ENCODE assay signal across 10 cellular contexts in the genomic region with DNA sequence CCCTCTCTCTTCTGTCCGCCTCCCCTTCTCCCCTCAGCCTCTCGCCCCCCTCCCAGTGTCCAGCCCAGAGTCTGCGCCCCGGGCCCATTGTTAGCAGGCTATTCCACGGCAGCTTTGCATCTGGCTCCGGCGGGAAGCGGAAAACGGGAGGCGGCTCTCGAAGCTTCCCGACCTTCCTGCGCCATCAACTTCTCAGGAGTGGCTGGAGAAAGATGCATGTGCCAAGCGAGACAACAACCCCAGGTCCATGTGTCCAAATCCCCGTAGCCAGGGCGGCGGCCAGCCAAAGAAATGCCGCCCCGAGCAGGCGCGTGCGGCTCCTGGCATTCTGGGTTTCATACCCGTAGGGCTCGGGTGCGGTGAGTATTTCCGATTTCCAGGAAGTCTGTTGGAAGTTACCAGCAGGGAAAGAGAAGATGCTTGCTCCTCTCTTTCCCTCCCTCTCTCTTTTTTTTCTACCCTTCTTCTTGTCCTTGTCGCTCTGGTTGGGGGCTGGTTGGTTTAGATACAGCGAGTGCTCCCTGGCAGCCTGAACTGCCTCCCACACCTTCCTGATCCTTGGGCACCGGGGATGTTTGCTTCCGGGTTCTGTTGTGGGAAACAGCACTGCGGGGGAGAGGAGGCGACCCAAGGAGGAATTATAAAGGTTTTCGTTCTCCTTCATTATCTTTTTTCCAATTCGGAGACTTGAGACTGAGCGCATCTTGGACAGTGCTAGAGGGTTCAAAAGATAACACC. TPM values are rescaled to one million over a fixed set of nuclear protein-coding genes. Genes with fewer than 3 reads are reported as not detected.
DNase-seq lines count a peak whose midpoint lies in the region; ATAC-seq and TF ChIP-seq lines count a peak whose summit lies in the region.
"Had no signal": no experiment of that assay in that cellular context is flagged by ENCODE, and none has a peak within 500 bp of the region (broad histone marks: within the 10 kb centered on the region; RNA-seq: fewer than 3 reads in every experiment).

No MANE protein-coding gene starts in this region.

- in situ Hi-C loops in Panc1 (cut with HindIII; ENCODE audit: low pct_unique_long_range_greater_than_20kb, low sequenced_read_pairs): no loop called here

- H3K9me3 Mint-ChIP-seq in immature natural killer cell: no peaks in the 10 kb centered on the region
- H3K9me3 Mint-ChIP-seq: activated T-helper 17 cell treated with anti-CD3 and anti-CD28 coated beads, Interleukin-2, amount 50 U/mL, for 72 hours had no signal

- WGBS in tibial nerve, 2 donors: 49 to 51% methylated on average over 35 of the region's 35 CpGs

- TF ChIP-seq CTCF in Panc1 (IDR thresholded peaks at IDR 0.05) (no peak), mucosa of descending colon (IDR thresholded peaks at IDR 0.05) (no peak), tibial nerve (IDR thresholded peaks at IDR 0.05) (no peak), PC-3 (conservative IDR thresholded peaks at IDR 0.05; ENCODE audit: low read depth, low read length) (no peak)

- intact Hi-C loops in Panc1 (cut with micrococcal nuclease; ENCODE audit: unreplicated experiment) (no loop called here), mucosa of descending colon (cut with DNase I, micrococcal nuclease) (no loop called here), PC-3 (cut with micrococcal nuclease) (no loop called here)

- H3K9ac ChIP-seq in duodenal mucosa (ENCODE audit: low read depth in 1 of 2, low read length in 2 of 2) (peak overlapping the region in 1 of 2 donors; percentile 40), PC-3 (ENCODE audit: low read length) (no peak overlapping the region)

- peaks cover 22 to 40% (median 37%) of the 10 kb centered on the region in 3 donors for H3K36me3 Mint-ChIP-seq in immature natural killer cell

- H2AFZ ChIP-seq in PC-3 (ENCODE audit: low read length): no peak overlapping the region

- H3K4me1 ChIP-seq in Panc1 (ENCODE audit: control insufficient read depth, insufficient read depth, low read length): peaks cover 72% of the 10 kb centered on the region
- peaks cover 5 to 19% of the 10 kb centered on the region in 2 donors for H3K4me1 ChIP-seq in duodenal mucosa (ENCODE audit: control insufficient read depth in 1 of 2, insufficient read depth in 2 of 2, low read length in 2 of 2)
- H3K4me1 ChIP-seq in mucosa of descending colon (ENCODE audit: low read depth): peaks cover 26% of the 10 kb centered on the region
- H3K4me1 ChIP-seq in tibial nerve: peaks cover 0 to 53% (median 2%) of the 10 kb centered on the region in 4 donors
- H3K4me1 ChIP-seq in PC-3 (ENCODE audit: insufficient read depth, low read length): peaks cover 11% of the 10 kb centered on the region

- H3K4me3 ChIP-seq in Panc1 (ENCODE audit: low read depth in 2 of 2, low read length in 2 of 2): peak overlapping the region; percentile 32 to 52
- H3K4me3 ChIP-seq in duodenal mucosa (ENCODE audit: low read depth in 1 of 2, low read length in 2 of 2): peak overlapping the region; percentile 36 to 40
- no peak overlapping the region for H3K4me3 ChIP-seq in mucosa of descending colon
- peak overlapping the region in 3 of 4 donors; percentile 10 to 28 (median 11) for H3K4me3 ChIP-seq in tibial nerve
- H3K4me3 ChIP-seq in PC-3 (ENCODE audit: low read length): no peak overlapping the region

- peak overlapping the region in 1 of 5 donors; percentile 41 for H3K4me3 Mint-ChIP-seq in immature natural killer cell

- POLR2A ChIA-PET in Panc1 (lab: Charles Lee) (interaction anchor here (0.6 kb wide), 1 partner anchor 145 kb away, joined by 3 read pairs; no protein-coding TSS in a partner anchor), PC-3 (lab: Charles Lee; ENCODE audit: unreplicated experiment) (no interaction called here)

- no TSS peak for BruUV-seq in Panc1 (replicated peaks; lab: Mats Ljungman, UMichigan)
- no TSS peak for BruUV-seq in PC-3 (replicated peaks; lab: Mats Ljungman, UMichigan)

- no peak for TF ChIP-seq EP300 in tibial nerve (IDR thresholded peaks at IDR 0.05)

- H3K4me2 ChIP-seq in PC-3 (ENCODE audit: low read length): no peak overlapping the region

- no peaks in the 10 kb centered on the region for H3K9me2 ChIP-seq in PC-3 (replicated peaks; ENCODE audit: low read length)

- no peak for DNase-seq in Panc1 (ENCODE audit: low read depth, low spot score)
- peak; percentile 59 to 72 (median 63) for DNase-seq in mucosa of descending colon
- no peak for DNase-seq in tibial nerve (ENCODE audit: low spot score in 2 of 2)
- DNase-seq in immature natural killer cell: no peak
- DNase-seq in PC-3: no peak
- no peak for DNase-seq in Ammon's horn (ENCODE audit: low spot score)
- DNase-seq: effector memory CD4-positive, alpha-beta T cell had no signal

- H4K20me1 ChIP-seq in PC-3 (ENCODE audit: low read length): no peaks in the 10 kb centered on the region

- no peak overlapping the region for H3K27ac Mint-ChIP-seq in immature natural killer cell
- H3K27ac Mint-ChIP-seq: activated T-helper 17 cell treated with anti-CD3 and anti-CD28 coated beads, Interleukin-2, amount 50 U/mL, for 72 hours had no signal

- peaks cover 15% of the 10 kb centered on the region for H3K79me2 ChIP-seq in PC-3 (ENCODE audit: low read length)

- H3K27me3 ChIP-seq in Panc1 (ENCODE audit: control insufficient read depth, insufficient read depth, low read length) (no peaks in the 10 kb centered on the region), duodenal mucosa (ENCODE audit: control insufficient read depth in 1 of 2, insufficient read depth in 2 of 2, low read length in 2 of 2) (peaks cover 52 to 65% of the 10 kb centered on the region in 2 donors), tibial nerve (peaks cover 0 to 79% of the 10 kb centered on the region in 2 donors), PC-3 (ENCODE audit: low read length) (no peaks in the 10 kb centered on the region)

- H3K4me1 Mint-ChIP-seq in immature natural killer cell: peaks cover 17 to 28% of the 10 kb centered on the region in 2 donors

- H3K9me3 ChIP-seq in Panc1 (ENCODE audit: control insufficient read depth, insufficient read depth, low read depth, low read length) (no peaks in the 10 kb centered on the region), duodenal mucosa (ENCODE audit: control insufficient read depth in 1 of 2, low read length in 2 of 2) (no peaks in the 10 kb centered on the region), mucosa of descending colon (no peaks in the 10 kb centered on the region), tibial nerve (no peaks in the 10 kb centered on the region), PC-3 (ENCODE audit: low read length) (no peaks in the 10 kb centered on the region)

- H3K36me3 ChIP-seq in Panc1 (ENCODE audit: control insufficient read depth, insufficient read depth, low read length) (peaks cover 10% of the 10 kb centered on the region; the same call in 1 of the 2 replicates), duodenal mucosa (ENCODE audit: control insufficient read depth in 1 of 2, insufficient read depth in 2 of 2, low read length in 2 of 2) (peaks cover 0 to 3% of the 10 kb centered on the region in 2 donors), mucosa of descending colon (ENCODE audit: low read depth) (no peaks in the 10 kb centered on the region), tibial nerve (peaks cover 0 to 9% (median 0%) of the 10 kb centered on the region in 3 donors), PC-3 (ENCODE audit: low read depth, low read length) (peaks cover 14% of the 10 kb centered on the region; the same call in 1 of the 2 replicates)

- no peaks in the 10 kb centered on the region for H3F3A ChIP-seq in PC-3 (ENCODE audit: low read length, unreplicated experiment)

- H3K27ac ChIP-seq in Panc1 (ENCODE audit: low read length) (peak overlapping the region; percentile 85), duodenal mucosa (ENCODE audit: low read depth, low read length) (peak overlapping the region; percentile 64), tibial nerve (peak overlapping the region in 3 of 4 donors; percentile 11 to 71 (median 42)), PC-3 (ENCODE audit: low read length) (no peak overlapping the region)

- ATAC-seq in Panc1 (peak; percentile 47), mucosa of descending colon (peak; percentile 19), PC-3 (no peak)
- ATAC-seq: activated T-helper 17 cell treated with anti-CD3 and anti-CD28 coated beads, Interleukin-2, amount 50 U/mL, for 72 hours; HCT116 had no signal

- CTCF ChIA-PET in Panc1 (lab: Charles Lee) (no interaction called here), PC-3 (lab: Charles Lee) (no interaction called here)

- peaks cover 15 to 21% (median 17%) of the 10 kb centered on the region in 3 donors for H3K27me3 Mint-ChIP-seq in immature natural killer cell (ENCODE audit: low read depth in 3 of 3)

- TF ChIP-seq POLR2A in tibial nerve (IDR thresholded peaks at IDR 0.05): no peak

RNA-seq across cellular contexts. Expression of a gene that starts 1.2 kb away (rescaled TPM):
- total RNA-seq in Panc1 (2021; ENCODE audit: unreplicated experiment) (2.9 TPM), mucosa of descending colon (1 to 10 TPM; 3.2 to 4.3 (median 3.3) TPM), tibial nerve (1 to 10 TPM; 2.5 to 5.9 (median 5.2) TPM), PC-3 (2014; rRNA removed) (0.07 and 1.8 TPM in 2 replicates)
- polyA plus RNA-seq in Panc1 (2012; ENCODE audit: insufficient read length): 0.84 TPM
- polyA plus RNA-seq in immature natural killer cell: not detected
- total RNA-seq: activated T-helper 17 cell treated with anti-CD3 and anti-CD28 coated beads, Interleukin-2, amount 50 U/mL, for 72 hours had no signal

RNA-seq across cellular contexts. Expression of a gene that starts 7.9 kb away (rescaled TPM):
- total RNA-seq in Panc1 (2021; ENCODE audit: unreplicated experiment) (8.8 TPM), mucosa of descending colon (1 to 10 TPM; 1.5 to 2.7 (median 2.1) TPM), tibial nerve (1 to 10 TPM in 2 of 4 donors, under 1 TPM in 2; 0.44 to 2.1 (median 1.2) TPM), PC-3 (2014; rRNA removed) (1.4 and 2.0 TPM in 2 replicates)
- 5.3 TPM for polyA plus RNA-seq in Panc1 (2012; ENCODE audit: insufficient read length)
- polyA plus RNA-seq in immature natural killer cell: under 1 TPM in 1 of 3 donors, not detected in 2; 0.62 TPM

RNA-seq across cellular contexts. Expression of a gene that starts 26.9 kb away (rescaled TPM):
- total RNA-seq in Panc1 (2021; ENCODE audit: unreplicated experiment) (0.39 TPM), mucosa of descending colon (1 to 10 TPM; 5.9 to 9.5 (median 8.3) TPM), tibial nerve (1 to 10 TPM; 4.4 to 6.3 (median 4.7) TPM), PC-3 (2014; rRNA removed) (2.3 and 5.1 TPM in 2 replicates)
- 0.45 TPM for polyA plus RNA-seq in Panc1 (2012; ENCODE audit: insufficient read length)
- 1 to 10 TPM in 1 of 3 donors, under 1 TPM in 1, not detected in 1; 0.51 to 1.2 TPM for polyA plus RNA-seq in immature natural killer cell

RNA-seq across cellular contexts. Expression of a gene that starts 39.8 kb away (rescaled TPM):
- total RNA-seq in Panc1 (2021; ENCODE audit: unreplicated experiment) (3.9 TPM), mucosa of descending colon (10 to 100 TPM; 16.1 to 26.6 (median 23.8) TPM), tibial nerve (10 to 100 TPM; 12.0 to 25.9 (median 16.6) TPM), PC-3 (2014; rRNA removed) (7.0 and 7.5 TPM in 2 replicates)
- 3.0 TPM for polyA plus RNA-seq in Panc1 (2012; ENCODE audit: insufficient read length)
- 1 to 10 TPM in 1 of 3 donors, under 1 TPM in 2; 0.42 to 1.1 (median 0.73) TPM for polyA plus RNA-seq in immature natural killer cell
- total RNA-seq: activated T-helper 17 cell treated with anti-CD3 and anti-CD28 coated beads, Interleukin-2, amount 50 U/mL, for 72 hours had no signal

RNA-seq across cellular contexts. Expression of a gene that starts 43.9 kb away (rescaled TPM):
- total RNA-seq in Panc1 (2021; ENCODE audit: unreplicated experiment) (3.3 TPM), mucosa of descending colon (10 to 100 TPM; 20.2 to 39.5 (median 20.5) TPM), tibial nerve (10 to 100 TPM; 11.1 to 30.9 (median 18.7) TPM), PC-3 (2014; rRNA removed) (6.9 and 8.3 TPM in 2 replicates)
- 4.8 TPM for polyA plus RNA-seq in Panc1 (2012; ENCODE audit: insufficient read length)
- 1 to 10 TPM in 1 of 3 donors, under 1 TPM in 1, not detected in 1; 0.52 to 3.8 TPM for polyA plus RNA-seq in immature natural killer cell
- total RNA-seq: activated T-helper 17 cell treated with anti-CD3 and anti-CD28 coated beads, Interleukin-2, amount 50 U/mL, for 72 hours had no signal

Comparison
In these comparisons a context has a peak if more than half of its experiments do, and no peak if none do; other contexts are left out.
1. DNase-seq: peak in mucosa of descending colon (3 of 3); none in Panc1 (single experiment), tibial nerve (0 of 2), immature natural killer cell (0 of 3), PC-3 (single experiment) and Ammon's horn (single experiment).
2. H3K4me3 ChIP-seq: peak in Panc1 (2 of 2), duodenal mucosa (2 of 2) and tibial nerve (3 of 4); none in mucosa of descending colon (single experiment) and PC-3 (single experiment).